Comparison of ENCODE assay signal across 18 cellular contexts in genomic region chr13:93361703-93362102, GRCh38.
DNase-seq lines count a peak whose midpoint lies in the region; ATAC-seq, FAIRE-seq and TF ChIP-seq lines count a peak whose summit lies in the region.
"Had no signal": no experiment of that assay in that cellular context is flagged by ENCODE, and none has a peak within 500 bp of the region (broad histone marks: within the 10 kb centered on the region; RNA-seq: fewer than 3 reads in every experiment).

No MANE protein-coding gene starts in this region.

- no peaks in the 10 kb centered on the region for H3K9me3 ChIP-seq in A549
- H3K9me3 ChIP-seq in HEK293 (ENCODE audit: control insufficient read depth, insufficient read depth, low read depth, low read length), result no peaks in the 10 kb centered on the region
- H3K9me3 ChIP-seq: BE2C, SJCRH30 had no signal

- no peak for TF ChIP-seq RAD21 in A549 (conservative IDR thresholded peaks at IDR 0.05 in 1 of 2, IDR thresholded peaks at IDR 0.05 in 1 of 2)

- TF ChIP-seq POLR2A in A549 (IDR thresholded peaks at IDR 0.05; ENCODE audit: low read length), result no peak

- POLR2A ChIA-PET in A549 (lab: Yijun Ruan, JAX), result no interaction called here
- POLR2A ChIA-PET in HEK293 (lab: Yijun Ruan, JAX), result no interaction called here

- peak overlapping the region; percentile 41 for H3K4me2 ChIP-seq in A549
- H3K4me2 ChIP-seq: PC-9 had no signal

- FAIRE-seq in A549 (lab: Jason Lieb, UNC), result no peak
- FAIRE-seq: GM12878 had no signal

- DNase-seq in A549 (ENCODE audit: low read depth in 1 of 2, low spot score in 1 of 2), result peak in 1 of 2 experiments; percentile 2
- DNase-seq in NCI-H345 (lab: John Stamatoyannopoulos, UW), result peak; percentile 67
- DNase-seq in fibroblast of villous mesenchyme (ENCODE audit: low read depth), result peak; percentile 11
- DNase-seq in A172 (ENCODE audit: low spot score), result no peak
- DNase-seq in epidermal melanocyte (ENCODE audit: insufficient read length, low spot score), result no peak
- DNase-seq: BE2C; CD4-positive, alpha-beta T cell; GDM1; GOT3; NCI-H1048; NCI-H187 treated with DMSO at 0.1 percent for 48 hours; NCI-H526 treated with DMSO at 0.1 percent for 48 hours; PC-9; SJCRH30; SW 1271 had no signal

- no peaks in the 10 kb centered on the region for H3K36me3 ChIP-seq in HEK293 (ENCODE audit: control insufficient read depth in 2 of 2, insufficient read depth in 1 of 2, low read length in 2 of 2)
- H3K36me3 ChIP-seq: BE2C, SJCRH30 had no signal

- H3K4me1 ChIP-seq in A549, result 0 out of 3 replicates have a peak, but pooled peaks cover 12% of the 10 kb centered on the region
- no peaks in the 10 kb centered on the region for H3K4me1 ChIP-seq in HEK293 (ENCODE audit: control insufficient read depth, insufficient read depth, low read length)
- H3K4me1 ChIP-seq: SJCRH30 had no signal

- no peak overlapping the region for H3K4me3 ChIP-seq in A549
- no peak overlapping the region for H3K4me3 ChIP-seq in HEK293 (ENCODE audit: low read depth, low read length)
- no peak overlapping the region for H3K4me3 ChIP-seq in fibroblast of villous mesenchyme (ENCODE audit: low read depth, low read length)
- H3K4me3 ChIP-seq: GM12878, PC-9, SJCRH30 had no signal

- TF ChIP-seq EP300 in A549 (IDR thresholded peaks at IDR 0.05), result no peak

- no peak for TF ChIP-seq CTCF in A549 (IDR thresholded peaks at IDR 0.05)
- no peak for TF ChIP-seq CTCF in HEK293 (tag by site-specific recombination; IDR thresholded peaks at IDR 0.05)
- TF ChIP-seq CTCF in fibroblast of villous mesenchyme (IDR thresholded peaks at IDR 0.05; ENCODE audit: insufficient read depth, low read depth, low read length), result no peak

- WGBS in A549 (ENCODE audit: missing lambda C conversion rate), result 3% methylated on average over 3 of the region's 3 CpGs

- CTCF ChIA-PET in A549 (lab: Yijun Ruan, JAX), result no interaction called here
- CTCF ChIA-PET in HEK293 (lab: Yijun Ruan, JAX), result no interaction called here

- ATAC-seq in A549 (no peak), GM19324 (IDR thresholded peaks at IDR 0.05; ENCODE audit: low FRiP score, unreplicated experiment) (no peak)
- ATAC-seq: GM12878 had no signal

- H3K27ac ChIP-seq in A549 (no peak overlapping the region; a peak in 1 of 6 replicates), HEK293 (ENCODE audit: extremely low read depth, low read depth, low read length) (no peak overlapping the region)
- H3K27ac ChIP-seq: PC-9, SJCRH30 had no signal

TF ChIP-seq in A549, 52 proteins besides CTCF, POLR2A, EP300 and RAD21:
- TF ChIP-seq ZFP36 (IDR thresholded peaks at IDR 0.05; ENCODE audit: borderline replicate concordance, partially characterized antibody) (no peak), KDM5A (IDR thresholded peaks at IDR 0.05) (no peak), RCOR1 (IDR thresholded peaks at IDR 0.05; ENCODE audit: low read depth, low read length) (no peak), FOSB (CRISPR knock-in tag; IDR thresholded peaks at IDR 0.05) (no peak), HEYL (CRISPR knock-in tag; IDR thresholded peaks at IDR 0.05) (no peak), ZNF302 (CRISPR knock-in tag; IDR thresholded peaks at IDR 0.05) (no peak), HOXB13 (CRISPR knock-in tag; IDR thresholded peaks at IDR 0.05; ENCODE audit: low read depth) (no peak), HDAC2 (IDR thresholded peaks at IDR 0.05) (no peak), MAZ (IDR thresholded peaks at IDR 0.05; ENCODE audit: borderline replicate concordance, low read depth, low read length) (no peak), MAFK (IDR thresholded peaks at IDR 0.05; ENCODE audit: partially characterized antibody) (no peak), FOSL2 (IDR thresholded peaks at IDR 0.05) (no peak), FOSL2 (CRISPR knock-in tag; IDR thresholded peaks at IDR 0.05) (no peak), MYC (IDR thresholded peaks at IDR 0.05; ENCODE audit: borderline replicate concordance, low read length) (no peak), TFCP2L1 (CRISPR knock-in tag; IDR thresholded peaks at IDR 0.05) (no peak), FOXS1 (CRISPR knock-in tag; IDR thresholded peaks at IDR 0.05) (no peak), SREBF2 (IDR thresholded peaks at IDR 0.05) (no peak), BHLHE40 (IDR thresholded peaks at IDR 0.05; ENCODE audit: low read depth, low read length) (no peak), HOXB5 (CRISPR knock-in tag; IDR thresholded peaks at IDR 0.05) (no peak), EHMT2 (IDR thresholded peaks at IDR 0.05; ENCODE audit: low read depth) (no peak)

TF ChIP-seq in HEK293, 187 proteins besides CTCF, POLR2A, EP300 and RAD21:
- TF ChIP-seq ZNF677 (tag by site-specific recombination; IDR thresholded peaks at IDR 0.05), result no peak
- peak; percentile 51; the same call in 1 of the 2 replicates for TF ChIP-seq PRDM4 (tag by site-specific recombination; IDR thresholded peaks at IDR 0.05)
TF ChIP-seq in HEK293: peak in this region for 1.

Comparison
In these comparisons a context has a peak if more than half of its experiments do, and no peak if none do; other contexts are left out.
1. DNase-seq: peak in NCI-H345 (single experiment) and fibroblast of villous mesenchyme (single experiment); none in A172 (single experiment) and epidermal melanocyte (single experiment).